22 cellular contexts compared by ENCODE assay signal in genomic region chr12:89589753-89590152, GRCh38.
DNase-seq lines count a peak whose midpoint lies in the region; ATAC-seq, FAIRE-seq and TF ChIP-seq lines count a peak whose summit lies in the region.
"Had no signal": no experiment of that assay in that cellular context is flagged by ENCODE, and none has a peak within 500 bp of the region (broad histone marks: within the 10 kb centered on the region; RNA-seq: fewer than 3 reads in every experiment).

No MANE protein-coding gene starts in this region.

- no peak for DNase-seq in D721Med (ENCODE audit: insufficient read length, low spot score)
- DNase-seq in HepG2 (ENCODE audit: low spot score): no peak
- DNase-seq in progenitor cell of endocrine pancreas (ENCODE audit: low spot score, unreplicated experiment): no peak
- no peak for DNase-seq in stimulated activated CD4-positive, alpha-beta T cell treated with anti-CD3 and anti-CD28 coated beads, Interleukin-15, amount 100 ng/mL, for 24 hours
- no peak for DNase-seq in upper lobe of right lung
- DNase-seq in NCI-H187 (lab: John Stamatoyannopoulos, UW): no peak
- DNase-seq: 8988T; CD4-positive, CD25-positive, alpha-beta regulatory T cell; CD8-positive, alpha-beta memory T cell; COR-L47; DMS153; DMS79; GF-D8; H7; IMR-90 had no signal

- no peaks in the 10 kb centered on the region for H3K27me3 Mint-ChIP-seq in progenitor cell of endocrine pancreas
- H3K27me3 Mint-ChIP-seq: B cell; CD4-positive, CD25-positive, alpha-beta regulatory T cell; CD8-positive, alpha-beta memory T cell had no signal

- in situ Hi-C loops in HepG2 (cut with HindIII; ENCODE audit: extremely low pct_ligation_motif_present, low pct_unique_long_range_greater_than_20kb): no loop called here

- H3K4me3 ChIP-seq in KMS-11 (IDR thresholded peaks at IDR 0.05; ENCODE audit: insufficient read depth, low read depth, low read length) (no peak overlapping the region), HepG2 (replicated peaks in 1 of 3; ENCODE audit: insufficient read depth in 1 of 3, low read depth in 2 of 3, low read length in 3 of 3) (no peak overlapping the region), upper lobe of right lung (no peak overlapping the region)
- H3K4me3 ChIP-seq: BLaER1 treated with 17β-estradiol and CSF1 and Interleukin-3, amounts not matched to agents 10 nM and 100 nM; GM23338; K562 had no signal

- H3K4me1 ChIP-seq in KMS-11 (ENCODE audit: low read depth, poor library complexity, severe bottlenecking) (peaks cover 28% of the 10 kb centered on the region), HepG2 (ENCODE audit: insufficient read depth, low read length) (peaks cover 8% of the 10 kb centered on the region; the same call in 1 of the 2 replicates), upper lobe of right lung (no peaks in the 10 kb centered on the region)

- H3K79me2 ChIP-seq in KMS-11 (ENCODE audit: insufficient read depth, low read depth): no peaks in the 10 kb centered on the region
- no peaks in the 10 kb centered on the region for H3K79me2 ChIP-seq in HepG2 (ENCODE audit: insufficient read depth, low read length)

- CTCF ChIA-PET in HepG2 (lab: Yijun Ruan, JAX; ENCODE audit: low intra/inter-chr PET ratio, low total read pairs): no interaction called here

- TF ChIP-seq RAD21 in HepG2 (CRISPR knock-in tag; IDR thresholded peaks at IDR 0.05): no peak

- H3K9me3 ChIP-seq in HepG2 (ENCODE audit: low read length): no peaks in the 10 kb centered on the region
- H3K9me3 ChIP-seq in upper lobe of right lung: no peaks in the 10 kb centered on the region
- H3K9me3 ChIP-seq: BLaER1 treated with 17β-estradiol and CSF1 and Interleukin-3, amounts not matched to agents 10 nM and 100 nM had no signal

- no TSS peak for BruUV-seq in HepG2 (replicated peaks; lab: Mats Ljungman, UMichigan)

- peak; percentile 44 for FAIRE-seq in D721Med (lab: Jason Lieb, UNC)
- FAIRE-seq in HepG2 (lab: Jason Lieb, UNC): peak; percentile 52

- H3K9ac ChIP-seq in KMS-11: no peak overlapping the region
- no peak overlapping the region for H3K9ac ChIP-seq in HepG2 (ENCODE audit: insufficient read depth, low read depth, low read length)
- H3K9ac ChIP-seq: BLaER1 treated with 17β-estradiol and CSF1 and Interleukin-3, amounts not matched to agents 10 nM and 100 nM had no signal

- H3K4me2 ChIP-seq in KMS-11 (peak overlapping the region; percentile 36; the same call in 1 of the 2 replicates), HepG2 (ENCODE audit: low read depth, low read length) (no peak overlapping the region)
- H3K4me2 ChIP-seq: BLaER1 treated with 17β-estradiol and CSF1 and Interleukin-3, amounts not matched to agents 10 nM and 100 nM; GM23338 had no signal

- TF ChIP-seq EP300 in HepG2 (IDR thresholded peaks at IDR 0.05; ENCODE audit: low read depth in 2 of 2, low read length in 2 of 2) (no peak), HepG2 (CRISPR knock-in tag; IDR thresholded peaks at IDR 0.05; ENCODE audit: borderline replicate concordance) (no peak)

- no peaks in the 10 kb centered on the region for H3K9me3 Mint-ChIP-seq in progenitor cell of endocrine pancreas (ENCODE audit: low read depth)
- H3K9me3 Mint-ChIP-seq: CD8-positive, alpha-beta memory T cell; GM23338 had no signal

- H4K20me1 ChIP-seq in KMS-11 (ENCODE audit: insufficient read depth): no peaks in the 10 kb centered on the region
- H4K20me1 ChIP-seq in HepG2 (ENCODE audit: insufficient read depth, low read length): no peaks in the 10 kb centered on the region

- no peak overlapping the region for H2AFZ ChIP-seq in KMS-11 (ENCODE audit: low read depth)
- H2AFZ ChIP-seq in HepG2 (ENCODE audit: low read length): no peak overlapping the region
- H2AFZ ChIP-seq: GM23338 had no signal

- intact Hi-C loops in HepG2 (cut with micrococcal nuclease; ENCODE audit: unreplicated experiment) (no loop called here), upper lobe of right lung (cut with DNase I) (no loop called here)

- TF ChIP-seq CTCF in D721Med (IDR thresholded peaks at IDR 0.05; ENCODE audit: insufficient read depth, missing control alignments) (no peak), KMS-11 (conservative IDR thresholded peaks at IDR 0.05; ENCODE audit: low read depth, low read length) (no peak), HepG2 (CRISPR knock-in tag; IDR thresholded peaks at IDR 0.05) (no peak), progenitor cell of endocrine pancreas (IDR thresholded peaks at IDR 0.05; ENCODE audit: unreplicated experiment) (no peak), upper lobe of right lung (IDR thresholded peaks at IDR 0.05) (no peak)

- H3K4me1 Mint-ChIP-seq in progenitor cell of endocrine pancreas (ENCODE audit: low read depth): peaks cover 40% of the 10 kb centered on the region

- TF ChIP-seq POLR2A in HepG2 (IDR thresholded peaks at IDR 0.05; ENCODE audit: insufficient read depth in 1 of 2, low read depth in 2 of 2, low read length in 2 of 2): no peak

- H3K36me3 Mint-ChIP-seq in progenitor cell of endocrine pancreas (ENCODE audit: insufficient read depth): peaks cover 10% of the 10 kb centered on the region

- POLR2A ChIA-PET in HepG2 (lab: Yijun Ruan, JAX): no interaction called here

- H3K27me3 ChIP-seq in KMS-11 (ENCODE audit: insufficient read depth, low read depth) (no peaks in the 10 kb centered on the region), HepG2 (ENCODE audit: control insufficient read depth in 1 of 2, insufficient read depth in 2 of 2, low read length in 2 of 2) (no peaks in the 10 kb centered on the region), upper lobe of right lung (no peaks in the 10 kb centered on the region)
- H3K27me3 ChIP-seq: BLaER1 treated with 17β-estradiol and CSF1 and Interleukin-3, amounts not matched to agents 10 nM and 100 nM had no signal

- H3K27ac ChIP-seq in KMS-11 (no peak overlapping the region), HepG2 (ENCODE audit: extremely low read length, insufficient read depth, low read length) (no peak overlapping the region), upper lobe of right lung (no peak overlapping the region)
- H3K27ac ChIP-seq: BLaER1 treated with 17β-estradiol and CSF1 and Interleukin-3, amounts not matched to agents 10 nM and 100 nM had no signal

- ATAC-seq in HepG2 (peak; percentile 35; the same call in 1 of the 3 replicates), upper lobe of right lung (no peak), HG02884 (IDR thresholded peaks at IDR 0.05; ENCODE audit: unreplicated experiment) (no peak)
- ATAC-seq: GM23338, HCT116, K562 had no signal

- H3K36me3 ChIP-seq in KMS-11 (ENCODE audit: insufficient read depth) (no peaks in the 10 kb centered on the region), HepG2 (replicated peaks in 1 of 2; ENCODE audit: control insufficient read depth in 1 of 2, insufficient read depth in 2 of 2, low read length in 2 of 2) (peaks cover 3 to 6% of the 10 kb centered on the region in 2 experiments; a peak in 4 of 5 replicates), upper lobe of right lung (peaks cover 39% of the 10 kb centered on the region)

- H3K27ac Mint-ChIP-seq in progenitor cell of endocrine pancreas: peak overlapping the region; percentile 45
- H3K27ac Mint-ChIP-seq: B cell; CD4-positive, CD25-positive, alpha-beta regulatory T cell; GM23338 had no signal

- H3K4me3 Mint-ChIP-seq in progenitor cell of endocrine pancreas (ENCODE audit: low read depth): no peak overlapping the region
- H3K4me3 Mint-ChIP-seq: B cell; CD4-positive, CD25-positive, alpha-beta regulatory T cell; CD8-positive, alpha-beta memory T cell; GM23338 had no signal

TF ChIP-seq in HepG2, 621 proteins besides CTCF, POLR2A, EP300 and RAD21 (continues in another document):
- TF ChIP-seq ZNF761 (CRISPR knock-in tag; conservative IDR thresholded peaks at IDR 0.05) (no peak), RARA (CRISPR knock-in tag; IDR thresholded peaks at IDR 0.05) (peak; percentile 92), SETDB1 (CRISPR knock-in tag; IDR thresholded peaks at IDR 0.05; ENCODE audit: borderline replicate concordance) (no peak), FOXP4 (CRISPR knock-in tag; IDR thresholded peaks at IDR 0.05) (0 out of 2 replicates have a peak, but pooled peaks have one; percentile 18)
